Comparison of ENCODE assay signal across 24 cellular contexts in genomic region chr19:12986726-12987125, GRCh38. TPM values are rescaled to one million over a fixed set of nuclear protein-coding genes. Genes with fewer than 3 reads are reported as not detected.
"Had no signal": no experiment of that assay in that cellular context is flagged by ENCODE, and none has a peak within 500 bp of the region (broad histone marks: within the 10 kb centered on the region; RNA-seq: fewer than 3 reads in every experiment).

No MANE protein-coding gene starts in this region.

- H3K27ac ChIP-seq: adrenal gland, PC-9 had no signal

- H3K4me1 ChIP-seq: adrenal gland had no signal

- H3K27ac Mint-ChIP-seq: activated CD4-positive, alpha-beta memory T cell treated with anti-CD3 and anti-CD28 coated beads for 36 hours; activated CD4-positive, alpha-beta T cell treated with anti-CD3 and anti-CD28 coated beads, Interleukin-2, amount 10 ng/mL, durations not matched to agents 7 days and 5 days; activated naive CD4-positive, alpha-beta T cell treated with anti-CD3 and anti-CD28 coated beads, Interleukin-2, amount 10 ng/mL, durations not matched to agents 7 days and 5 days; activated naive CD8-positive, alpha-beta T cell treated with anti-CD3 and anti-CD28 coated beads, Interleukin-2, amount 10 ng/mL, durations not matched to agents 7 days and 5 days; activated T-helper 17 cell treated with anti-CD3 and anti-CD28 coated beads, Interleukin-2, amount 50 U/mL, for 72 hours had no signal

- H3K27me3 Mint-ChIP-seq: activated CD4-positive, alpha-beta memory T cell treated with anti-CD3 and anti-CD28 coated beads for 36 hours; activated CD4-positive, alpha-beta T cell treated with anti-CD3 and anti-CD28 coated beads, Interleukin-2, amount 10 ng/mL, durations not matched to agents 7 days and 5 days; central memory CD8-positive, alpha-beta T cell had no signal

- ATAC-seq: activated T-helper 17 cell treated with anti-CD3 and anti-CD28 coated beads, Interleukin-2, amount 50 U/mL, for 72 hours had no signal

- H3K36me3 Mint-ChIP-seq: activated CD4-positive, alpha-beta memory T cell treated with anti-CD3 and anti-CD28 coated beads for 36 hours; activated naive CD4-positive, alpha-beta T cell treated with anti-CD3 and anti-CD28 coated beads, Interleukin-2, amount 10 ng/mL, durations not matched to agents 7 days and 5 days; activated naive CD8-positive, alpha-beta T cell treated with anti-CD3 and anti-CD28 coated beads, Interleukin-2, amount 10 ng/mL, durations not matched to agents 7 days and 5 days had no signal

- H3K4me1 Mint-ChIP-seq: activated CD4-positive, alpha-beta T cell treated with anti-CD3 and anti-CD28 coated beads, Interleukin-2, amount 10 ng/mL, durations not matched to agents 7 days and 5 days; activated naive CD4-positive, alpha-beta T cell treated with anti-CD3 and anti-CD28 coated beads, Interleukin-2, amount 10 ng/mL, durations not matched to agents 7 days and 5 days; activated T-helper 17 cell treated with anti-CD3 and anti-CD28 coated beads, Interleukin-2, amount 50 U/mL, for 72 hours had no signal

- H3K9me3 Mint-ChIP-seq: activated CD4-positive, alpha-beta memory T cell treated with anti-CD3 and anti-CD28 coated beads for 36 hours; activated CD4-positive, alpha-beta T cell treated with anti-CD3 and anti-CD28 coated beads, Interleukin-2, amount 10 ng/mL, durations not matched to agents 7 days and 5 days; activated naive CD4-positive, alpha-beta T cell treated with anti-CD3 and anti-CD28 coated beads, Interleukin-2, amount 10 ng/mL, durations not matched to agents 7 days and 5 days; activated naive CD8-positive, alpha-beta T cell treated with anti-CD3 and anti-CD28 coated beads, Interleukin-2, amount 10 ng/mL, durations not matched to agents 7 days and 5 days; activated T-helper 17 cell treated with anti-CD3 and anti-CD28 coated beads, Interleukin-2, amount 50 U/mL, for 72 hours; central memory CD8-positive, alpha-beta T cell had no signal

- H3K27me3 ChIP-seq: adrenal gland had no signal

- H3K4me3 Mint-ChIP-seq: activated CD4-positive, alpha-beta memory T cell treated with anti-CD3 and anti-CD28 coated beads for 36 hours; activated CD4-positive, alpha-beta T cell treated with anti-CD3 and anti-CD28 coated beads, Interleukin-2, amount 10 ng/mL, durations not matched to agents 7 days and 5 days; activated naive CD4-positive, alpha-beta T cell treated with anti-CD3 and anti-CD28 coated beads, Interleukin-2, amount 10 ng/mL, durations not matched to agents 7 days and 5 days; activated naive CD8-positive, alpha-beta T cell treated with anti-CD3 and anti-CD28 coated beads, Interleukin-2, amount 10 ng/mL, durations not matched to agents 7 days and 5 days; activated T-helper 17 cell treated with anti-CD3 and anti-CD28 coated beads, Interleukin-2, amount 50 U/mL, for 72 hours; central memory CD8-positive, alpha-beta T cell had no signal

- H3K36me3 ChIP-seq: adrenal gland had no signal

- H3K9me3 ChIP-seq: adrenal gland had no signal

- H3K4me3 ChIP-seq: adrenal gland, PC-9 had no signal

- DNase-seq: activated CD4-positive, alpha-beta memory T cell treated with anti-CD3 and anti-CD28 coated beads for 36 hours; activated CD4-positive, alpha-beta T cell treated with anti-CD3 and anti-CD28 coated beads, Interleukin-2, amount 10 ng/mL, durations not matched to agents 7 days and 5 days; activated CD4-positive, CD25-positive, alpha-beta regulatory T cell; activated CD8-positive, alpha-beta memory T cell treated with anti-CD3 and anti-CD28 coated beads for 24 hours; activated gamma-delta T cell; activated naive CD4-positive, alpha-beta T cell treated with anti-CD3 and anti-CD28 coated beads, Interleukin-2, amount 10 ng/mL, durations not matched to agents 7 days and 5 days; activated naive CD8-positive, alpha-beta T cell treated with anti-CD3 and anti-CD28 coated beads, Interleukin-2, amount 10 ng/mL, durations not matched to agents 7 days and 5 days; activated T-cell treated with anti-CD3 and anti-CD28 coated beads, Interleukin-2, amount 50 U/mL, for 48 hours; adrenal gland; aorta; Karpas-422; MM.1S; NCI-H1105 treated with DMSO at 0.1 percent for 48 hours; NCI-H1436 treated with DMSO at 0.1 percent for 48 hours; NCI-H187; NCI-H2081; NCI-H446; NCI-H524; PC-9; SIG-M5 had no signal

RNA-seq across cellular contexts. Expression of gene DAND5, which starts 17.4 kb away (rescaled TPM):
- total RNA-seq: activated naive CD8-positive, alpha-beta T cell treated with anti-CD3 and anti-CD28 coated beads, Interleukin-2, amount 10 ng/mL, durations not matched to agents 7 days and 5 days; aorta; RPMI7951; T-helper 2 cell treated with Interferon-gamma antibody and Interleukin-4, amounts not matched to agents 100 ng/mL and 5 ng/mL, for 36 hours had no signal
